8 cellular contexts compared by ENCODE assay signal in genomic region chr5:157265714-157266285, GRCh38. TPM values are rescaled to one million over a fixed set of nuclear protein-coding genes. Genes with fewer than 3 reads are reported as not detected.
DNase-seq lines count a peak whose midpoint lies in the region; ATAC-seq and TF ChIP-seq lines count a peak whose summit lies in the region.

Gene CYFIP2, plus strand, starts transcription at chr5:157266123. Its CDS starts 19,239 bp downstream, at chr5:157285362.

- H2BK120ac ChIP-seq in trophoblast cell (ENCODE audit: insufficient read depth, low read length, poor library complexity), result peak within 1 kb of the TSS; percentile 63

- H3K27ac ChIP-seq in SK-N-MC, result no peak within 1 kb of the TSS
- H3K27ac ChIP-seq in trophoblast cell (ENCODE audit: low read depth, low read length), result no peak within 1 kb of the TSS

- peak within 1 kb of the TSS; percentile 99 for H2AFZ ChIP-seq in trophoblast cell (ENCODE audit: insufficient read depth, low read length, poor library complexity)

- no peak within 1 kb of the TSS for H2BK5ac ChIP-seq in trophoblast cell (ENCODE audit: low read depth, low read length, poor library complexity)

- peak within 1 kb of the TSS; percentile 84 for H4K8ac ChIP-seq in trophoblast cell (ENCODE audit: low read depth, low read length)

- DNase-seq in EH (ENCODE audit: low read depth) (peak; percentile 54), HuH-7.5 (ENCODE audit: low spot score) (peak; percentile 61), SK-N-MC (ENCODE audit: low read depth, low spot score) (no peak), Right ventricle myocardium inferior (ENCODE audit: missing footprints) (peak; percentile 82), trophoblast cell (peak; percentile 13 to 51), type B pancreatic cell (ENCODE audit: extremely low spot score, unreplicated experiment) (peak; percentile 77)
- DNase-seq in activated naive CD4-positive, alpha-beta T cell treated with anti-CD3 and anti-CD28 coated beads for 36 hours, result peak; percentile 87

- no peak within 1 kb of the TSS for H3K4ac ChIP-seq in trophoblast cell (ENCODE audit: low read depth, low read length)

- peak within 1 kb of the TSS; percentile 94 for H3K4me3 Mint-ChIP-seq in activated naive CD4-positive, alpha-beta T cell treated with anti-CD3 and anti-CD28 coated beads for 36 hours
- peak within 1 kb of the TSS; percentile 96 for H3K4me3 Mint-ChIP-seq in type B pancreatic cell

- H3K79me1 ChIP-seq in trophoblast cell (ENCODE audit: low read length), result peaks cover 3% of the 10 kb centered on the region

- H3K27me3 ChIP-seq in trophoblast cell (ENCODE audit: insufficient read depth, low read length), result peaks cover 2% of the 10 kb centered on the region

- ATAC-seq in GM21528 (IDR thresholded peaks at IDR 0.05; ENCODE audit: low FRiP score, unreplicated experiment) (peak; percentile 85), Right ventricle myocardium inferior (peak; percentile 86)

- peak within 1 kb of the TSS; percentile 72 for H3K18ac ChIP-seq in trophoblast cell (ENCODE audit: low read length)

- peaks cover 39% of the 10 kb centered on the region for H3K36me3 Mint-ChIP-seq in activated naive CD4-positive, alpha-beta T cell treated with anti-CD3 and anti-CD28 coated beads for 36 hours (ENCODE audit: low read depth)
- H3K36me3 Mint-ChIP-seq in type B pancreatic cell, result peaks cover under 1% of the 10 kb centered on the region

- H3K4me2 ChIP-seq in trophoblast cell (ENCODE audit: low read length), result peak within 1 kb of the TSS; percentile 98

- H4K91ac ChIP-seq in trophoblast cell (ENCODE audit: low read depth, low read length), result peak within 1 kb of the TSS; percentile 70

- H3K23ac ChIP-seq in trophoblast cell (ENCODE audit: low read length), result no peak within 1 kb of the TSS

- H3K4me1 Mint-ChIP-seq in activated naive CD4-positive, alpha-beta T cell treated with anti-CD3 and anti-CD28 coated beads for 36 hours (ENCODE audit: low read depth), result peaks cover 65% of the 10 kb centered on the region
- peaks cover 20% of the 10 kb centered on the region for H3K4me1 Mint-ChIP-seq in type B pancreatic cell (ENCODE audit: unreplicated experiment)

- intact Hi-C loops in activated naive CD4-positive, alpha-beta T cell treated with anti-CD3 and anti-CD28 coated beads for 36 hours (cut with micrococcal nuclease), result loop anchor here (1.0 to 2.0 kb wide), 2 partner anchors 13 to 47 kb away; no protein-coding TSS in a partner anchor
- intact Hi-C loops in Right ventricle myocardium inferior (cut with DNase I), result loop anchor here (2.0 to 5.0 kb wide), 2 partner anchors 19 to 42 kb away; no protein-coding TSS in a partner anchor

- H3K27me3 Mint-ChIP-seq in activated naive CD4-positive, alpha-beta T cell treated with anti-CD3 and anti-CD28 coated beads for 36 hours (ENCODE audit: low read depth), result no peaks in the 10 kb centered on the region
- H3K27me3 Mint-ChIP-seq in type B pancreatic cell, result peaks cover 31% of the 10 kb centered on the region

- H3K9ac ChIP-seq in SK-N-MC (ENCODE audit: insufficient read length) (peak within 1 kb of the TSS; percentile 59), trophoblast cell (ENCODE audit: low read length) (no peak within 1 kb of the TSS)

- no peaks in the 10 kb centered on the region for H3K9me3 Mint-ChIP-seq in activated naive CD4-positive, alpha-beta T cell treated with anti-CD3 and anti-CD28 coated beads for 36 hours
- peaks cover 1% of the 10 kb centered on the region for H3K9me3 Mint-ChIP-seq in type B pancreatic cell

- H3K14ac ChIP-seq in trophoblast cell (ENCODE audit: low read length), result no peak within 1 kb of the TSS

- H3K4me3 ChIP-seq in SK-N-MC (peak within 1 kb of the TSS; percentile 92), trophoblast cell (ENCODE audit: low read depth, low read length) (peak within 1 kb of the TSS; percentile 79)

- H3K36me3 ChIP-seq in SK-N-MC (ENCODE audit: insufficient read depth, low read length) (no peaks in the 10 kb centered on the region), trophoblast cell (ENCODE audit: control insufficient read depth in 1 of 2, insufficient read depth in 2 of 2, low read length in 2 of 2) (no peaks in the 10 kb centered on the region)

- peak within 1 kb of the TSS; percentile 86 for H4K12ac ChIP-seq in trophoblast cell (ENCODE audit: low read depth, low read length)

- WGBS in trophoblast cell (ENCODE audit: extremely low coverage, insufficient coverage, insufficient read length), result no CpG with 5 or more reads among the region's 58 CpGs

- peaks cover 7 to 17% of the 10 kb centered on the region in 2 experiments for H3K4me1 ChIP-seq in trophoblast cell (ENCODE audit: control insufficient read depth in 1 of 2, insufficient read depth in 2 of 2, low read length in 2 of 2)

- peaks cover 4% of the 10 kb centered on the region for H3K79me2 ChIP-seq in trophoblast cell (ENCODE audit: control insufficient read depth, insufficient read depth, low read length, poor library complexity)

- CTCF ChIA-PET in activated naive CD4-positive, alpha-beta T cell treated with anti-CD3 and anti-CD28 coated beads for 36 hours (lab: Charles Lee), result interaction anchor here (1.1 to 1.6 kb wide), 4 partner anchors 13 to 116 kb away, joined by 3 to 7 read pairs (median 4); no protein-coding TSS in a partner anchor

- H3K9me3 ChIP-seq in SK-N-MC (ENCODE audit: low read depth, low read length) (no peaks in the 10 kb centered on the region), trophoblast cell (ENCODE audit: insufficient read depth, low read depth, low read length) (no peaks in the 10 kb centered on the region)

- TF ChIP-seq CTCF in type B pancreatic cell (conservative IDR thresholded peaks at IDR 0.05), result no peak

- H3K27ac Mint-ChIP-seq in activated naive CD4-positive, alpha-beta T cell treated with anti-CD3 and anti-CD28 coated beads for 36 hours, result peak within 1 kb of the TSS; percentile 94
- peak within 1 kb of the TSS; percentile 85 for H3K27ac Mint-ChIP-seq in type B pancreatic cell

- no peak within 1 kb of the TSS for H2BK12ac ChIP-seq in trophoblast cell (ENCODE audit: low read length)

- no peak within 1 kb of the TSS for H2AK5ac ChIP-seq in trophoblast cell (ENCODE audit: low read length)

RNA-seq across cellular contexts. Expression of gene CYFIP2, which starts in this region (rescaled TPM):
- total RNA-seq in activated naive CD4-positive, alpha-beta T cell treated with anti-CD3 and anti-CD28 coated beads for 36 hours, result 100 to 1,000 TPM; 490 to 492 TPM
- total RNA-seq in Right ventricle myocardium inferior, result 29.6 TPM
- polyA plus RNA-seq in trophoblast cell (2013), result 19.6 and 21.0 TPM in 2 replicates
- total RNA-seq in type B pancreatic cell (ENCODE audit: low replicate concordance), result 59.4 and 61.4 TPM in 2 replicates
